Comparison of ENCODE assay signal across 8 cellular contexts in genomic region chr19:40442328-40443130, GRCh38.
A peak's percentile ranks its signal among the peaks of the same experiment; 100 is the strongest.
DNase-seq lines count a peak whose midpoint lies in the region; ATAC-seq and TF ChIP-seq lines count a peak whose summit lies in the region.

No MANE protein-coding gene starts in this region.

- H3K4me3 Mint-ChIP-seq in dendritic cell treated with granulocyte-macrophage colony-stimulating factor and Interleukin-4, amounts not matched to agents 40 ng/mL and 50 ng/mL, for 4 days = peak overlapping the region; percentile 97
- peak overlapping the region; percentile 95 to 100 (median 99) for H3K4me3 Mint-ChIP-seq in nephron

- H3K4me3 ChIP-seq in Loucy (ENCODE audit: low read length, poor library complexity, severe bottlenecking) = peak overlapping the region; percentile 87

- H2AFZ ChIP-seq in Loucy (ENCODE audit: low read length) = peak overlapping the region; percentile 75

- DNase-seq in HUDEP-2 (lab: John Stamatoyannopoulos, UW; ENCODE audit: unreplicated experiment in 76 of 76) = no peak
- no peak for DNase-seq in NCI-H1048 (lab: John Stamatoyannopoulos, UW)
- no peak for DNase-seq in NCI-H2171 treated with DMSO at 0.1 percent for 48 hours (lab: John Stamatoyannopoulos, UW)

- no peak for ATAC-seq in HG03432 (IDR thresholded peaks at IDR 0.05; ENCODE audit: unreplicated experiment)

- peaks cover 12% of the 10 kb centered on the region; the same call in 1 of the 2 replicates for H3K36me3 ChIP-seq in Loucy (ENCODE audit: insufficient read depth, low read length)

- TF ChIP-seq CTCF in C4-2B (conservative IDR thresholded peaks at IDR 0.05) (no peak), Loucy (conservative IDR thresholded peaks at IDR 0.05; ENCODE audit: low read length) (no peak), nephron (IDR thresholded peaks at IDR 0.05; ENCODE audit: unreplicated experiment in 3 of 3) (no peak)

- H3K36me3 Mint-ChIP-seq in dendritic cell treated with granulocyte-macrophage colony-stimulating factor and Interleukin-4, amounts not matched to agents 40 ng/mL and 50 ng/mL, for 4 days (ENCODE audit: low read depth) = peaks cover 78% of the 10 kb centered on the region
- peaks cover 29% of the 10 kb centered on the region for H3K36me3 Mint-ChIP-seq in nephron (ENCODE audit: low read depth)

- H3F3A ChIP-seq in Loucy (ENCODE audit: low read depth) = no peaks in the 10 kb centered on the region

- peaks cover 19% of the 10 kb centered on the region for H4K20me1 ChIP-seq in Loucy (ENCODE audit: insufficient read depth, low read length, poor library complexity, severe bottlenecking)

- peak overlapping the region; percentile 78 for H3K9ac ChIP-seq in Loucy (ENCODE audit: low read depth, low read length, poor library complexity, severe bottlenecking)

- peaks cover 30% of the 10 kb centered on the region for H3K4me1 Mint-ChIP-seq in dendritic cell treated with granulocyte-macrophage colony-stimulating factor and Interleukin-4, amounts not matched to agents 40 ng/mL and 50 ng/mL, for 4 days (ENCODE audit: low read depth)
- peaks cover 37% of the 10 kb centered on the region for H3K4me1 Mint-ChIP-seq in nephron

- no peaks in the 10 kb centered on the region for H3K27me3 ChIP-seq in Loucy (ENCODE audit: insufficient read depth, low read length, poor library complexity, severe bottlenecking)

- no peaks in the 10 kb centered on the region for H3K9me3 ChIP-seq in Loucy (ENCODE audit: insufficient read depth, low read depth, low read length)

- no peaks in the 10 kb centered on the region for H3K27me3 Mint-ChIP-seq in dendritic cell treated with granulocyte-macrophage colony-stimulating factor and Interleukin-4, amounts not matched to agents 40 ng/mL and 50 ng/mL, for 4 days
- H3K27me3 Mint-ChIP-seq in nephron (ENCODE audit: low read depth) = peaks cover 4% of the 10 kb centered on the region

- H3K27ac ChIP-seq in C4-2B = peak overlapping the region; percentile 98

- peaks cover 18% of the 10 kb centered on the region for H3K4me1 ChIP-seq in Loucy (ENCODE audit: insufficient read depth, low read length, poor library complexity, severe bottlenecking)

- intact Hi-C loops in dendritic cell treated with granulocyte-macrophage colony-stimulating factor and Interleukin-4, amounts not matched to agents 40 ng/mL and 50 ng/mL, for 4 days (cut with micrococcal nuclease) = loop anchor here (1.0 to 10.0 kb wide), 3 partner anchors 8 to 78 kb away; partner anchors contain the start of gene SERTAD1

- peaks cover 19% of the 10 kb centered on the region for H3K79me2 ChIP-seq in Loucy (ENCODE audit: insufficient read depth, low read length)

- H3K9me3 Mint-ChIP-seq in dendritic cell treated with granulocyte-macrophage colony-stimulating factor and Interleukin-4, amounts not matched to agents 40 ng/mL and 50 ng/mL, for 4 days = no peaks in the 10 kb centered on the region
- no peaks in the 10 kb centered on the region for H3K9me3 Mint-ChIP-seq in nephron

- peak overlapping the region; percentile 98 for H3K27ac Mint-ChIP-seq in dendritic cell treated with granulocyte-macrophage colony-stimulating factor and Interleukin-4, amounts not matched to agents 40 ng/mL and 50 ng/mL, for 4 days
- H3K27ac Mint-ChIP-seq in nephron = peak overlapping the region; percentile 98 to 99 (median 99)

- no peaks in the 10 kb centered on the region for H3K9me2 ChIP-seq in Loucy (replicated peaks; ENCODE audit: low read depth, low read length)

- H3K4me2 ChIP-seq in Loucy (ENCODE audit: low read depth, low read length, poor library complexity, severe bottlenecking) = peak overlapping the region; percentile 98
